Comparison of ENCODE assay signal across 18 cellular contexts in genomic region chr7:89605362-89605761, GRCh38.
DNase-seq lines count a peak whose midpoint lies in the region; ATAC-seq and TF ChIP-seq lines count a peak whose summit lies in the region.
"Had no signal": no experiment of that assay in that cellular context is flagged by ENCODE, and none has a peak within 500 bp of the region (broad histone marks: within the 10 kb centered on the region; RNA-seq: fewer than 3 reads in every experiment).

No MANE protein-coding gene starts in this region.

- intact Hi-C loops in activated CD4-positive, alpha-beta T cell treated with anti-CD3 and anti-CD28 coated beads for 36 hours (cut with DNase I, micrococcal nuclease) = no loop called here

- peaks cover 64% of the 10 kb centered on the region for H3K4me1 Mint-ChIP-seq in activated CD4-positive, alpha-beta T cell treated with anti-CD3 and anti-CD28 coated beads, Interleukin-2, amount 10 ng/mL, durations not matched to agents 7 days and 5 days
- H3K4me1 Mint-ChIP-seq in activated CD4-positive, alpha-beta T cell treated with anti-CD3 and anti-CD28 coated beads for 36 hours = peaks cover 59% of the 10 kb centered on the region
- peaks cover 9 to 16% of the 10 kb centered on the region in 2 experiments for H3K4me1 Mint-ChIP-seq in H9
- H3K4me1 Mint-ChIP-seq in naive thymus-derived CD8-positive, alpha-beta T cell = peaks cover 32 to 71% (median 70%) of the 10 kb centered on the region in 4 donors

- H3K18ac ChIP-seq in H9 (ENCODE audit: insufficient read length, low read depth, low read length) = no peak overlapping the region

- no peak overlapping the region for H2BK120ac ChIP-seq in H9 (ENCODE audit: low read depth, low read length, poor library complexity, severe bottlenecking)

- no peaks in the 10 kb centered on the region; the same call in 1 of the 2 replicates for H3K4me1 ChIP-seq in H9 (ENCODE audit: insufficient read depth, low read length)
- H3K4me1 ChIP-seq: HAP-1 had no signal

- POLR2A ChIA-PET in activated CD4-positive, alpha-beta T cell treated with anti-CD3 and anti-CD28 coated beads, Interleukin-2, amount 10 ng/mL, durations not matched to agents 7 days and 5 days (lab: Charles Lee) = no interaction called here
- POLR2A ChIA-PET in activated CD4-positive, alpha-beta T cell treated with anti-CD3 and anti-CD28 coated beads for 36 hours (lab: Charles Lee) = no interaction called here
- POLR2A ChIA-PET in naive thymus-derived CD8-positive, alpha-beta T cell (lab: Charles Lee) = no interaction called here

- H2BK15ac ChIP-seq in H9 (ENCODE audit: low read depth, low read length) = no peak overlapping the region

- no peak overlapping the region for H2BK5ac ChIP-seq in H9 (ENCODE audit: insufficient read length, low read length)

- H3K36me3 Mint-ChIP-seq in activated CD4-positive, alpha-beta T cell treated with anti-CD3 and anti-CD28 coated beads, Interleukin-2, amount 10 ng/mL, durations not matched to agents 7 days and 5 days (ENCODE audit: low read depth) = peaks cover 29% of the 10 kb centered on the region
- H3K36me3 Mint-ChIP-seq in activated CD4-positive, alpha-beta T cell treated with anti-CD3 and anti-CD28 coated beads for 36 hours (ENCODE audit: low read depth) = no peaks in the 10 kb centered on the region
- H3K36me3 Mint-ChIP-seq in H9 (ENCODE audit: insufficient read depth in 1 of 3, low read depth in 3 of 3) = peaks cover 6 to 19% (median 9%) of the 10 kb centered on the region in 3 experiments
- peaks cover 0 to 19% (median 12%) of the 10 kb centered on the region in 3 donors for H3K36me3 Mint-ChIP-seq in naive thymus-derived CD8-positive, alpha-beta T cell

- H2BK12ac ChIP-seq in H9 (ENCODE audit: insufficient read length, low read depth, low read length) = no peak overlapping the region

- H4K20me1 ChIP-seq in H9 (ENCODE audit: control insufficient read depth, insufficient read depth, insufficient read length) = no peaks in the 10 kb centered on the region
- H4K20me1 ChIP-seq: BLaER1 treated with 17β-estradiol and CSF1 and Interleukin-3, amounts not matched to agents 10 nM and 100 nM had no signal

- no peak overlapping the region for H3K4me2 ChIP-seq in H9 (ENCODE audit: insufficient read depth, insufficient read length, low read length)
- H3K4me2 ChIP-seq: KMS-11 had no signal

- H3T11ph ChIP-seq in H9 (ENCODE audit: low read length) = no peak overlapping the region

- no peak for DNase-seq in activated CD4-positive, alpha-beta T cell treated with anti-CD3 and anti-CD28 coated beads, Interleukin-2, amount 10 ng/mL, durations not matched to agents 7 days and 5 days
- no peak for DNase-seq in activated CD4-positive, alpha-beta T cell treated with anti-CD3 and anti-CD28 coated beads for 36 hours
- DNase-seq in H9 (peak; percentile 24), epidermal melanocyte (ENCODE audit: insufficient read length, low spot score) (peak; percentile 29), CD1c-positive myeloid dendritic cell (ENCODE audit: extremely low spot score) (no peak), SW480 (ENCODE audit: low spot score) (no peak), DMS153 treated with DMSO at 0.1 percent for 48 hours (lab: John Stamatoyannopoulos, UW; ENCODE audit: unreplicated experiment) (no peak)
- DNase-seq in naive thymus-derived CD8-positive, alpha-beta T cell = no peak
- DNase-seq: 8988T, EL, NCI-H1436, NCI-H2029 treated with DMSO at 0.1 percent for 48 hours, NCI-H510A treated with DMSO at 0.1 percent for 48 hours, NCI-H82 had no signal

- no peak overlapping the region for H2AK5ac ChIP-seq in H9 (ENCODE audit: insufficient read length, low read length)

- H3K9ac ChIP-seq in H9 (ENCODE audit: extremely low read depth, insufficient read length, low read length) = no peak overlapping the region
- H3K9ac ChIP-seq: BLaER1 treated with 17β-estradiol and CSF1 and Interleukin-3, amounts not matched to agents 10 nM and 100 nM; KMS-11 had no signal

- no peak for TF ChIP-seq CTCF in H9 (conservative IDR thresholded peaks at IDR 0.05)

- H3K79me1 ChIP-seq in H9 (ENCODE audit: insufficient read depth, low read depth, low read length, poor library complexity, severe bottlenecking) = no peaks in the 10 kb centered on the region

- H4K5ac ChIP-seq in H9 (ENCODE audit: insufficient read length, low read depth, low read length) = no peak overlapping the region

- H3K4ac ChIP-seq in H9 (ENCODE audit: low read depth, low read length) = no peak overlapping the region

- H3K27me3 ChIP-seq in H9 (ENCODE audit: insufficient read depth, low read length) = no peaks in the 10 kb centered on the region
- H3K27me3 ChIP-seq: BLaER1 treated with 17β-estradiol and CSF1 and Interleukin-3, amounts not matched to agents 10 nM and 100 nM had no signal

- peaks cover 22% of the 10 kb centered on the region for H3K9me3 Mint-ChIP-seq in activated CD4-positive, alpha-beta T cell treated with anti-CD3 and anti-CD28 coated beads, Interleukin-2, amount 10 ng/mL, durations not matched to agents 7 days and 5 days
- peaks cover 12% of the 10 kb centered on the region for H3K9me3 Mint-ChIP-seq in activated CD4-positive, alpha-beta T cell treated with anti-CD3 and anti-CD28 coated beads for 36 hours (ENCODE audit: low read depth)
- peaks cover 19 to 22% of the 10 kb centered on the region in 2 experiments for H3K9me3 Mint-ChIP-seq in H9
- peaks cover 0 to 20% (median 14%) of the 10 kb centered on the region in 9 donors for H3K9me3 Mint-ChIP-seq in naive thymus-derived CD8-positive, alpha-beta T cell

- H3K27ac ChIP-seq in H9 (ENCODE audit: insufficient read length, low read depth, low read length) = no peak overlapping the region
- H3K27ac ChIP-seq: BLaER1 treated with 17β-estradiol and CSF1 and Interleukin-3, amounts not matched to agents 10 nM and 100 nM; KMS-11 had no signal

- no peaks in the 10 kb centered on the region for H3K9me3 ChIP-seq in H9 (ENCODE audit: control insufficient read depth, low read depth, low read length)
- H3K9me3 ChIP-seq: HAP-1 had no signal

- no peak overlapping the region for H2BK20ac ChIP-seq in H9 (ENCODE audit: low read depth, low read length, poor library complexity, severe bottlenecking)

- no peaks in the 10 kb centered on the region for H3K27me3 Mint-ChIP-seq in activated CD4-positive, alpha-beta T cell treated with anti-CD3 and anti-CD28 coated beads, Interleukin-2, amount 10 ng/mL, durations not matched to agents 7 days and 5 days
- no peaks in the 10 kb centered on the region for H3K27me3 Mint-ChIP-seq in activated CD4-positive, alpha-beta T cell treated with anti-CD3 and anti-CD28 coated beads for 36 hours
- no peaks in the 10 kb centered on the region; the same call in 1 of the 2 replicates for H3K27me3 Mint-ChIP-seq in H9 (ENCODE audit: low read depth)
- H3K27me3 Mint-ChIP-seq in naive thymus-derived CD8-positive, alpha-beta T cell = no peaks in the 10 kb centered on the region

- no peak overlapping the region for H4K91ac ChIP-seq in H9 (ENCODE audit: insufficient read length, low read depth, low read length)

- peak overlapping the region; percentile 84 for H3K27ac Mint-ChIP-seq in activated CD4-positive, alpha-beta T cell treated with anti-CD3 and anti-CD28 coated beads, Interleukin-2, amount 10 ng/mL, durations not matched to agents 7 days and 5 days
- H3K27ac Mint-ChIP-seq in activated CD4-positive, alpha-beta T cell treated with anti-CD3 and anti-CD28 coated beads for 36 hours = no peak overlapping the region
- H3K27ac Mint-ChIP-seq in H9 = no peak overlapping the region
- H3K27ac Mint-ChIP-seq in naive thymus-derived CD8-positive, alpha-beta T cell = peak overlapping the region in 8 of 10 donors; percentile 12 to 81 (median 72)

- H4K8ac ChIP-seq in H9 (replicated peaks; ENCODE audit: insufficient read length, low read depth, low read length) = no peak overlapping the region

- H3K56ac ChIP-seq in H9 (ENCODE audit: insufficient read length, low read depth, low read length) = no peak overlapping the region

- H3K23me2 ChIP-seq in H9 (ENCODE audit: insufficient read length, low read depth, low read length, poor library complexity, severe bottlenecking) = no peaks in the 10 kb centered on the region

- H2AFZ ChIP-seq in H9 (ENCODE audit: low read length) = no peak overlapping the region

- H3K4me3 Mint-ChIP-seq in activated CD4-positive, alpha-beta T cell treated with anti-CD3 and anti-CD28 coated beads, Interleukin-2, amount 10 ng/mL, durations not matched to agents 7 days and 5 days = no peak overlapping the region
- no peak overlapping the region for H3K4me3 Mint-ChIP-seq in activated CD4-positive, alpha-beta T cell treated with anti-CD3 and anti-CD28 coated beads for 36 hours
- H3K4me3 Mint-ChIP-seq in H9 = no peak overlapping the region
- peak overlapping the region in 1 of 10 donors; percentile 18 for H3K4me3 Mint-ChIP-seq in naive thymus-derived CD8-positive, alpha-beta T cell

- CTCF ChIA-PET in activated CD4-positive, alpha-beta T cell treated with anti-CD3 and anti-CD28 coated beads, Interleukin-2, amount 10 ng/mL, durations not matched to agents 7 days and 5 days (lab: Charles Lee) = no interaction called here
- CTCF ChIA-PET in activated CD4-positive, alpha-beta T cell treated with anti-CD3 and anti-CD28 coated beads for 36 hours (lab: Charles Lee) = interaction anchor here (0.6 to 0.7 kb wide), 2 partner anchors 9 to 282 kb away, joined by 3 read pairs; no protein-coding TSS in a partner anchor

- no peak for ATAC-seq in activated CD4-positive, alpha-beta T cell treated with anti-CD3 and anti-CD28 coated beads for 36 hours
- no peak for ATAC-seq in naive thymus-derived CD8-positive, alpha-beta T cell
- ATAC-seq: Panc1 had no signal

- H3K14ac ChIP-seq in H9 (ENCODE audit: insufficient read depth, low read length) = no peak overlapping the region

- no peak overlapping the region for H3K23ac ChIP-seq in H9 (ENCODE audit: insufficient read length, low read depth, low read length)

- H3K79me2 ChIP-seq in H9 (ENCODE audit: insufficient read depth, low read length) = no peaks in the 10 kb centered on the region

- no CpG with 5 or more reads among the region's 3 CpGs for WGBS in H9 (ENCODE audit: extremely low coverage, insufficient read length, low lambda C conversion rate)

Comparison
In these comparisons a context has a peak if more than half of its experiments do, and no peak if none do; other contexts are left out.
1. H3K27ac Mint-ChIP-seq: peak in activated CD4-positive, alpha-beta T cell treated with anti-CD3 and anti-CD28 coated beads, Interleukin-2, amount 10 ng/mL, durations not matched to agents 7 days and 5 days (single experiment) and naive thymus-derived CD8-positive, alpha-beta T cell (8 of 10); none in activated CD4-positive, alpha-beta T cell treated with anti-CD3 and anti-CD28 coated beads for 36 hours (single experiment) and H9 (0 of 3).
2. DNase-seq: peak in H9 (single experiment) and epidermal melanocyte (single experiment); none in activated CD4-positive, alpha-beta T cell treated with anti-CD3 and anti-CD28 coated beads, Interleukin-2, amount 10 ng/mL, durations not matched to agents 7 days and 5 days (single experiment), activated CD4-positive, alpha-beta T cell treated with anti-CD3 and anti-CD28 coated beads for 36 hours (single experiment), naive thymus-derived CD8-positive, alpha-beta T cell (0 of 10), CD1c-positive myeloid dendritic cell (single experiment), SW480 (single experiment) and DMS153 treated with DMSO at 0.1 percent for 48 hours (single experiment).